ENCODE assay signal across 30 cellular contexts in the genomic region with DNA sequence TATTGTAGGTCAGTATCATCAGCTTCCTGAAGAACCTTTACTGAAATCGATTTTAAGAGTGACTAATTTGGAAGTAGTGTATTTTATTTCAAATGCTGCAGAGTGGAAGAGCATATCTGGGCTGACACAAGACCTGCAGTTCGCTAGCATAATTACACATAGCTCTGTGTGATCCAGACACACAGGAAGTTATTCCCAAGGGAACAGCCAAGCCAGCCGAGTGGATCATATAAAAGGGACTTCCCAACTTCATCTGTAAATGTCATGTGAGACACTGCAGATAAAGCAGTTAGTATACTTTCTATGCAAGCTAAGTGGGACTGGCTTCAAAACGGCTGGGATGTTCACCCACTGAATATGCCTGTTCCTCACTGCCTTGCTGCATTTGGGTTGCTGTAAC.
DNase-seq lines count a peak whose midpoint lies in the region; ATAC-seq and TF ChIP-seq lines count a peak whose summit lies in the region.
"Had no signal": no experiment of that assay in that cellular context is flagged by ENCODE, and none has a peak within 500 bp of the region (broad histone marks: within the 10 kb centered on the region; RNA-seq: fewer than 3 reads in every experiment).

No MANE protein-coding gene starts in this region.

- H3K4me3 ChIP-seq in SK-N-SH (ENCODE audit: low read depth in 2 of 2, low read length in 1 of 2) (no peak overlapping the region), OCI-LY3 (ENCODE audit: low read length) (no peak overlapping the region), fibroblast of pulmonary artery (replicated peaks; ENCODE audit: low read depth, low read length) (no peak overlapping the region), mesendoderm (ENCODE audit: low read length) (no peak overlapping the region)
- H3K4me3 ChIP-seq: A549, esophagus squamous epithelium, K562, MG63, ovary, SJSA1, stomach, thyroid gland had no signal

- TF ChIP-seq EP300 in SK-N-SH (IDR thresholded peaks at IDR 0.05; ENCODE audit: borderline replicate concordance in 1 of 2, low read depth in 1 of 2, low read length in 1 of 2) = no peak

- no peak overlapping the region for H4K5ac ChIP-seq in mesendoderm (ENCODE audit: low read length)

- no peak overlapping the region for H4K8ac ChIP-seq in mesendoderm (ENCODE audit: low read depth, low read length)

- TF ChIP-seq CTCF in SK-N-SH (IDR thresholded peaks at IDR 0.05) (no peak), OCI-LY3 (IDR thresholded peaks at IDR 0.05; ENCODE audit: low read depth, low read length) (no peak), fibroblast of pulmonary artery (IDR thresholded peaks at IDR 0.05; ENCODE audit: low read length, missing control alignments) (no peak)

- H4K20me1 ChIP-seq in SK-N-SH (ENCODE audit: insufficient read depth) (no peaks in the 10 kb centered on the region), OCI-LY3 (ENCODE audit: insufficient read depth, low read length) (no peaks in the 10 kb centered on the region)

- no peak for DNase-seq in SK-N-SH
- DNase-seq in fibroblast of pulmonary artery (ENCODE audit: low read depth) = peak; percentile 10
- DNase-seq in COR-L47 (lab: John Stamatoyannopoulos, UW) = no peak
- DNase-seq in mesendoderm = no peak
- no peak for DNase-seq in Right ventricle myocardium inferior (ENCODE audit: missing footprints)
- no peak for DNase-seq in MV-4-11 (lab: John Stamatoyannopoulos, UW)
- DNase-seq: activated CD8-positive, alpha-beta T cell treated with anti-CD3 and anti-CD28 coated beads, Interleukin-2, amount 10 ng/mL, durations not matched to agents 7 days and 5 days; activated gamma-delta T cell; CD8-positive, alpha-beta T cell; DMS79; esophagus squamous epithelium; GF-D8; MG63; NCI-H1417 treated with DMSO at 0.1 percent for 48 hours; NCI-H2081 treated with DMSO at 0.1 percent for 48 hours; NCI-H524; ovary; retina; small intestine; stimulated activated CD4-positive, alpha-beta T cell treated with anti-CD3 and anti-CD28 coated beads, Interleukin-1b, Interleukin-23, amount 100 ng/mL, for 48 hours; stimulated activated CD8-positive, alpha-beta memory T cell treated with anti-CD3 and anti-CD28 coated beads, Interleukin-4, amount 100 ng/mL, for 48 hours; stomach; T-helper 17 cell; thyroid gland had no signal

- no peak overlapping the region for H3K56ac ChIP-seq in mesendoderm (ENCODE audit: low read length)

- H3K27ac ChIP-seq in SK-N-SH (ENCODE audit: low read depth in 2 of 2, low read length in 1 of 2) (no peak overlapping the region), OCI-LY3 (ENCODE audit: low read length) (no peak overlapping the region), mesendoderm (ENCODE audit: low read depth, low read length) (no peak overlapping the region)
- H3K27ac ChIP-seq: A549, esophagus squamous epithelium, ovary, SJSA1, stomach, thyroid gland had no signal

- H3K4me2 ChIP-seq in SK-N-SH = no peak overlapping the region
- H3K4me2 ChIP-seq in OCI-LY3 (ENCODE audit: low read length) = no peak overlapping the region
- H3K4me2 ChIP-seq in mesendoderm (ENCODE audit: low read length) = no peak overlapping the region
- H3K4me2 ChIP-seq: A549 had no signal

- H3K4me1 ChIP-seq in SK-N-SH (ENCODE audit: control insufficient read depth in 1 of 2, insufficient read depth in 2 of 2, low read depth in 1 of 2, low read length in 1 of 2) = no peaks in the 10 kb centered on the region
- no peaks in the 10 kb centered on the region for H3K4me1 ChIP-seq in OCI-LY3 (ENCODE audit: low read length)
- no peaks in the 10 kb centered on the region for H3K4me1 ChIP-seq in mesendoderm (ENCODE audit: control insufficient read depth, low read depth, low read length)
- H3K4me1 ChIP-seq: A549, esophagus squamous epithelium, SJSA1, stomach, thyroid gland had no signal

- no peaks in the 10 kb centered on the region for H3F3A ChIP-seq in SK-N-SH (replicated peaks; ENCODE audit: insufficient read depth)

- H3K36me3 ChIP-seq in SK-N-SH (replicated peaks in 1 of 2; ENCODE audit: control insufficient read depth in 1 of 2, insufficient read depth in 2 of 2, low read length in 1 of 2) (no peaks in the 10 kb centered on the region), OCI-LY3 (replicated peaks; ENCODE audit: low read depth, low read length) (no peaks in the 10 kb centered on the region), mesendoderm (ENCODE audit: control insufficient read depth, insufficient read depth, low read length) (no peaks in the 10 kb centered on the region)
- H3K36me3 ChIP-seq: esophagus squamous epithelium, MG63, ovary, SJSA1, stomach, thyroid gland had no signal

- H3K9me2 ChIP-seq in SK-N-SH = no peaks in the 10 kb centered on the region; the same call in 1 of the 2 replicates

- no peaks in the 10 kb centered on the region for H3K79me2 ChIP-seq in SK-N-SH (ENCODE audit: insufficient read depth)
- no peaks in the 10 kb centered on the region for H3K79me2 ChIP-seq in OCI-LY3 (ENCODE audit: low read length)
- no peaks in the 10 kb centered on the region for H3K79me2 ChIP-seq in mesendoderm (ENCODE audit: control insufficient read depth, insufficient read depth, low read length)

- H3K9ac ChIP-seq in SK-N-SH (no peak overlapping the region), OCI-LY3 (ENCODE audit: low read length) (no peak overlapping the region), mesendoderm (ENCODE audit: low read length) (no peak overlapping the region)

- no peaks in the 10 kb centered on the region for H3K79me1 ChIP-seq in mesendoderm (ENCODE audit: low read length)

- no peak for TF ChIP-seq RAD21 in SK-N-SH (IDR thresholded peaks at IDR 0.05; ENCODE audit: low read length)

- 0% methylated on average over 4 of the region's 4 CpGs for WGBS in SK-N-SH (ENCODE audit: low lambda C conversion rate)
- WGBS in mesendoderm (ENCODE audit: extremely low coverage, insufficient coverage, low lambda C conversion rate) = no CpG with 5 or more reads among the region's 4 CpGs

- intact Hi-C loops in Right ventricle myocardium inferior (cut with DNase I) = no loop called here

- no peak overlapping the region for H3K23ac ChIP-seq in mesendoderm (ENCODE audit: low read length)

- H2BK5ac ChIP-seq in mesendoderm (ENCODE audit: low read length) = no peak overlapping the region

- H2AFZ ChIP-seq in SK-N-SH (ENCODE audit: low read depth) (no peak overlapping the region), OCI-LY3 (ENCODE audit: low read depth, low read length) (0 out of 2 replicates have a peak overlapping the region, but pooled peaks have one; percentile 8)

- no peaks in the 10 kb centered on the region for H3K9me3 ChIP-seq in SK-N-SH
- no peaks in the 10 kb centered on the region for H3K9me3 ChIP-seq in OCI-LY3 (ENCODE audit: insufficient read depth, low read length)
- H3K9me3 ChIP-seq: A549, esophagus squamous epithelium, MG63, ovary, stomach, thyroid gland had no signal

- H3K18ac ChIP-seq in mesendoderm (ENCODE audit: low read length) = no peak overlapping the region

- H3K27me3 ChIP-seq in SK-N-SH (ENCODE audit: insufficient read depth) (no peaks in the 10 kb centered on the region), OCI-LY3 (ENCODE audit: low read depth, low read length) (no peaks in the 10 kb centered on the region), mesendoderm (ENCODE audit: insufficient read depth, low read length, poor library complexity) (no peaks in the 10 kb centered on the region)
- H3K27me3 ChIP-seq: esophagus squamous epithelium, MG63, ovary, SJSA1, stomach, thyroid gland had no signal

- no peak overlapping the region for H2AK5ac ChIP-seq in mesendoderm (ENCODE audit: low read length)

- POLR2A ChIA-PET in SK-N-SH (lab: Yijun Ruan, JAX) = no interaction called here

- CTCF ChIA-PET in SK-N-SH (lab: Yijun Ruan, JAX) = no interaction called here

- no peak overlapping the region for H3K4ac ChIP-seq in mesendoderm (ENCODE audit: low read depth, low read length)

- no peak overlapping the region for H2BK120ac ChIP-seq in mesendoderm (ENCODE audit: low read depth, low read length)

- H2BK15ac ChIP-seq in mesendoderm (replicated peaks; ENCODE audit: low read depth) = no peak overlapping the region

- ATAC-seq in SK-N-SH treated with all-trans-retinoic acid at 6 μM for 48 hours (peak; percentile 62), Right ventricle myocardium inferior (no peak)
- ATAC-seq: A549; activated CD8-positive, alpha-beta T cell treated with anti-CD3 and anti-CD28 coated beads, Interleukin-2, amount 10 ng/mL, durations not matched to agents 7 days and 5 days; CD8-positive, alpha-beta T cell; K562; natural killer cell treated with Interleukin-12 subunit alpha and Interleukin-12 subunit beta and Interleukin-15 and Interleukin-18, amount 100 ng/mL, for 72 hours; T-helper 17 cell had no signal

TF ChIP-seq in SK-N-SH treated with all-trans-retinoic acid at 6 μM for 48 hours, 23 proteins besides CTCF, POLR2A, EP300 and RAD21 (continues in another document):
- TF ChIP-seq ZNF565 (CRISPR knock-in tag; conservative IDR thresholded peaks at IDR 0.05; ENCODE audit: low read depth) = no peak
- TF ChIP-seq ISL1 (CRISPR knock-in tag; IDR thresholded peaks at IDR 0.05) = no peak

TF ChIP-seq in SK-N-SH, 30 proteins besides CTCF, POLR2A, EP300 and RAD21 (continues in another document):
- no peak for TF ChIP-seq TCF12 (IDR thresholded peaks at IDR 0.05)
- TF ChIP-seq, protein P1, sequence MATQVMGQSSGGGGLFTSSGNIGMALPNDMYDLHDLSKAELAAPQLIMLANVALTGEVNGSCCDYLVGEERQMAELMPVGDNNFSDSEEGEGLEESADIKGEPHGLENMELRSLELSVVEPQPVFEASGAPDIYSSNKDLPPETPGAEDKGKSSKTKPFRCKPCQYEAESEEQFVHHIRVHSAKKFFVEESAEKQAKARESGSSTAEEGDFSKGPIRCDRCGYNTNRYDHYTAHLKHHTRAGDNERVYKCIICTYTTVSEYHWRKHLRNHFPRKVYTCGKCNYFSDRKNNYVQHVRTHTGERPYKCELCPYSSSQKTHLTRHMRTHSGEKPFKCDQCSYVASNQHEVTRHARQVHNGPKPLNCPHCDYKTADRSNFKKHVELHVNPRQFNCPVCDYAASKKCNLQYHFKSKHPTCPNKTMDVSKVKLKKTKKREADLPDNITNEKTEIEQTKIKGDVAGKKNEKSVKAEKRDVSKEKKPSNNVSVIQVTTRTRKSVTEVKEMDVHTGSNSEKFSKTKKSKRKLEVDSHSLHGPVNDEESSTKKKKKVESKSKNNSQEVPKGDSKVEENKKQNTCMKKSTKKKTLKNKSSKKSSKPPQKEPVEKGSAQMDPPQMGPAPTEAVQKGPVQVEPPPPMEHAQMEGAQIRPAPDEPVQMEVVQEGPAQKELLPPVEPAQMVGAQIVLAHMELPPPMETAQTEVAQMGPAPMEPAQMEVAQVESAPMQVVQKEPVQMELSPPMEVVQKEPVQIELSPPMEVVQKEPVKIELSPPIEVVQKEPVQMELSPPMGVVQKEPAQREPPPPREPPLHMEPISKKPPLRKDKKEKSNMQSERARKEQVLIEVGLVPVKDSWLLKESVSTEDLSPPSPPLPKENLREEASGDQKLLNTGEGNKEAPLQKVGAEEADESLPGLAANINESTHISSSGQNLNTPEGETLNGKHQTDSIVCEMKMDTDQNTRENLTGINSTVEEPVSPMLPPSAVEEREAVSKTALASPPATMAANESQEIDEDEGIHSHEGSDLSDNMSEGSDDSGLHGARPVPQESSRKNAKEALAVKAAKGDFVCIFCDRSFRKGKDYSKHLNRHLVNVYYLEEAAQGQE (IDR thresholded peaks at IDR 0.05; ENCODE audit: low read depth, low read length) = no peak
